Comparison of ENCODE assay signal across 17 cellular contexts in genomic region chr11:29490951-29491350, GRCh38.
DNase-seq lines count a peak whose midpoint lies in the region; ATAC-seq and TF ChIP-seq lines count a peak whose summit lies in the region.
"Had no signal": no experiment of that assay in that cellular context is flagged by ENCODE, and none has a peak within 500 bp of the region (broad histone marks: within the 10 kb centered on the region; RNA-seq: fewer than 3 reads in every experiment).

No MANE protein-coding gene starts in this region.

- no peak overlapping the region for H3K27ac ChIP-seq in left lung
- H3K27ac ChIP-seq: 22Rv1; A549; BLaER1 treated with 17β-estradiol and CSF1 and Interleukin-3, amounts not matched to agents 10 nM and 100 nM; C4-2B had no signal

- intact Hi-C loops in left lung (cut with DNase I) = no loop called here

- no peaks in the 10 kb centered on the region for H3K9me3 ChIP-seq in left lung
- H3K9me3 ChIP-seq: A549; BLaER1 treated with 17β-estradiol and CSF1 and Interleukin-3, amounts not matched to agents 10 nM and 100 nM had no signal

- H3K4me3 ChIP-seq in left lung = no peak overlapping the region
- H3K4me3 ChIP-seq: A549; BLaER1 treated with 17β-estradiol and CSF1 and Interleukin-3, amounts not matched to agents 10 nM and 100 nM had no signal

- H3K36me3 ChIP-seq in left lung = no peaks in the 10 kb centered on the region
- H3K36me3 ChIP-seq: BLaER1 treated with 17β-estradiol and CSF1 and Interleukin-3, amounts not matched to agents 10 nM and 100 nM had no signal

- H3K4me1 ChIP-seq in left lung = no peaks in the 10 kb centered on the region
- H3K4me1 ChIP-seq: A549; BLaER1 treated with 17β-estradiol and CSF1 and Interleukin-3, amounts not matched to agents 10 nM and 100 nM; Caco-2 had no signal

- no peaks in the 10 kb centered on the region for H3K27me3 ChIP-seq in left lung
- H3K27me3 ChIP-seq: BLaER1 treated with 17β-estradiol and CSF1 and Interleukin-3, amounts not matched to agents 10 nM and 100 nM had no signal

- ATAC-seq in left lung (no peak), GM18498 (IDR thresholded peaks at IDR 0.05; ENCODE audit: unreplicated experiment) (no peak)
- ATAC-seq: A549; CD8-positive, alpha-beta T cell had no signal

- DNase-seq in AG08395 (ENCODE audit: low spot score) = peak; percentile 10
- peak; percentile 78 for DNase-seq in HS-27A (ENCODE audit: low read depth)
- DNase-seq in kidney tubule cell (ENCODE audit: low spot score) = peak; percentile 26
- DNase-seq in NCI-H510A treated with DMSO at 0.1 percent for 48 hours (lab: John Stamatoyannopoulos, UW) = no peak
- no peak for DNase-seq in left lung
- DNase-seq: AML-193; Caco-2; Calu3; CD4-positive, alpha-beta T cell; CD8-positive, alpha-beta T cell; DMS79 treated with DMSO at 0.1 percent for 48 hours; GF-D8 had no signal

- no peak for TF ChIP-seq CTCF in left lung (IDR thresholded peaks at IDR 0.05)

Comparison
In these comparisons a context has a peak if more than half of its experiments do, and no peak if none do; other contexts are left out.
1. DNase-seq: peak in AG08395 (single experiment), HS-27A (single experiment) and kidney tubule cell (single experiment); none in NCI-H510A treated with DMSO at 0.1 percent for 48 hours (single experiment) and left lung (0 of 2).